In the genomic region with DNA sequence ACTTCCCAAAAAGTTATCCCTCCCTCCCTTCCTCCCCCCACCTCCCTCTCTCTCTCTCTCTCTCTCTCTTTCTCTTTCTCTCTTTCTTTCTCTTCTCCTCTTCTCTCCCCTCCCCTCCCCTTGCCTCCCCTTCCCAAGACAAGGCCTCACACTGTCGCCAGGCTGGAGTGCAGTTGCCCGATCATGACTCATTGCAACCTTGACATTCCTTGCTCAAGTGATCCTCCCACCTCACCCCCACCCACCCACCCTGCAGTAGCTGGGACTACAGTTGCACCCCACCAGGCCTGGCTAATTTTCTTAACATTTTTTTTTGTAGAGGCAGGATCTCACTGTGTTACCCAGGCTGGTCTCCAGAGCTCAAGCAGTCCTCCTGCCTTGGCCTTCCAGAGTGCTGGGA, we compare ENCODE assay signal across 1 cellular context.
TF ChIP-seq lines count a peak whose summit lies in the region.

No MANE protein-coding gene starts in this region.

TF ChIP-seq in GM23338, 12 proteins besides CTCF, POLR2A, EP300 and RAD21 (continued from another document):
- TF ChIP-seq, protein P1, sequence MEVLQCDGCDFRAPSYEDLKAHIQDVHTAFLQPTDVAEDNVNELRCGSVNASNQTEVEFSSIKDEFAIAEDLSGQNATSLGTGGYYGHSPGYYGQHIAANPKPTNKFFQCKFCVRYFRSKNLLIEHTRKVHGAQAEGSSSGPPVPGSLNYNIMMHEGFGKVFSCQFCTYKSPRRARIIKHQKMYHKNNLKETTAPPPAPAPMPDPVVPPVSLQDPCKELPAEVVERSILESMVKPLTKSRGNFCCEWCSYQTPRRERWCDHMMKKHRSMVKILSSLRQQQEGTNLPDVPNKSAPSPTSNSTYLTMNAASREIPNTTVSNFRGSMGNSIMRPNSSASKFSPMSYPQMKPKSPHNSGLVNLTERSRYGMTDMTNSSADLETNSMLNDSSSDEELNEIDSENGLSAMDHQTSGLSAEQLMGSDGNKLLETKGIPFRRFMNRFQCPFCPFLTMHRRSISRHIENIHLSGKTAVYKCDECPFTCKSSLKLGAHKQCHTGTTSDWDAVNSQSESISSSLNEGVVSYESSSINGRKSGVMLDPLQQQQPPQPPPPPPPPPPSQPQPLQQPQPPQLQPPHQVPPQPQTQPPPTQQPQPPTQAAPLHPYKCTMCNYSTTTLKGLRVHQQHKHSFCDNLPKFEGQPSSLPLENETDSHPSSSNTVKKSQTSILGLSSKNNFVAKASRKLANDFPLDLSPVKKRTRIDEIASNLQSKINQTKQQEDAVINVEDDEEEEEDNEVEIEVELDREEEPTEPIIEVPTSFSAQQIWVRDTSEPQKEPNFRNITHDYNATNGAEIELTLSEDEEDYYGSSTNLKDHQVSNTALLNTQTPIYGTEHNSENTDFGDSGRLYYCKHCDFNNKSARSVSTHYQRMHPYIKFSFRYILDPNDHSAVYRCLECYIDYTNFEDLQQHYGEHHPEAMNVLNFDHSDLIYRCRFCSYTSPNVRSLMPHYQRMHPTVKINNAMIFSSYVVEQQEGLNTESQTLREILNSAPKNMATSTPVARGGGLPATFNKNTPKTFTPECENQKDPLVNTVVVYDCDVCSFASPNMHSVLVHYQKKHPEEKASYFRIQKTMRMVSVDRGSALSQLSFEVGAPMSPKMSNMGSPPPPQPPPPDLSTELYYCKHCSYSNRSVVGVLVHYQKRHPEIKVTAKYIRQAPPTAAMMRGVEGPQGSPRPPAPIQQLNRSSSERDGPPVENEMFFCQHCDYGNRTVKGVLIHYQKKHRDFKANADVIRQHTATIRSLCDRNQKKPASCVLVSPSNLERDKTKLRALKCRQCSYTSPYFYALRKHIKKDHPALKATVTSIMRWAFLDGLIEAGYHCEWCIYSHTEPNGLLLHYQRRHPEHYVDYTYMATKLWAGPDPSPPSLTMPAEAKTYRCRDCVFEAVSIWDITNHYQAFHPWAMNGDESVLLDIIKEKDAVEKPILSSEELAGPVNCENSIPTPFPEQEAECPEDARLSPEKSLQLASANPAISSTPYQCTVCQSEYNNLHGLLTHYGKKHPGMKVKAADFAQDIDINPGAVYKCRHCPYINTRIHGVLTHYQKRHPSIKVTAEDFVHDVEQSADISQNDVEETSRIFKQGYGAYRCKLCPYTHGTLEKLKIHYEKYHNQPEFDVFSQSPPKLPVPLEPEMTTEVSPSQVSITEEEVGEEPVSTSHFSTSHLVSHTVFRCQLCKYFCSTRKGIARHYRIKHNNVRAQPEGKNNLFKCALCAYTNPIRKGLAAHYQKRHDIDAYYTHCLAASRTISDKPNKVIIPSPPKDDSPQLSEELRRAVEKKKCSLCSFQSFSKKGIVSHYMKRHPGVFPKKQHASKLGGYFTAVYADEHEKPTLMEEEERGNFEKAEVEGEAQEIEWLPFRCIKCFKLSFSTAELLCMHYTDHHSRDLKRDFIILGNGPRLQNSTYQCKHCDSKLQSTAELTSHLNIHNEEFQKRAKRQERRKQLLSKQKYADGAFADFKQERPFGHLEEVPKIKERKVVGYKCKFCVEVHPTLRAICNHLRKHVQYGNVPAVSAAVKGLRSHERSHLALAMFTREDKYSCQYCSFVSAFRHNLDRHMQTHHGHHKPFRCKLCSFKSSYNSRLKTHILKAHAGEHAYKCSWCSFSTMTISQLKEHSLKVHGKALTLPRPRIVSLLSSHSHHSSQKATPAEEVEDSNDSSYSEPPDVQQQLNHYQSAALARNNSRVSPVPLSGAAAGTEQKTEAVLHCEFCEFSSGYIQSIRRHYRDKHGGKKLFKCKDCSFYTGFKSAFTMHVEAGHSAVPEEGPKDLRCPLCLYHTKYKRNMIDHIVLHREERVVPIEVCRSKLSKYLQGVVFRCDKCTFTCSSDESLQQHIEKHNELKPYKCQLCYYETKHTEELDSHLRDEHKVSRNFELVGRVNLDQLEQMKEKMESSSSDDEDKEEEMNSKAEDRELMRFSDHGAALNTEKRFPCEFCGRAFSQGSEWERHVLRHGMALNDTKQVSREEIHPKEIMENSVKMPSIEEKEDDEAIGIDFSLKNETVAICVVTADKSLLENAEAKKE (CRISPR knock-in tag; IDR thresholded peaks at IDR 0.05): no peak
- TF ChIP-seq ZNF331 (CRISPR knock-in tag; IDR thresholded peaks at IDR 0.05; ENCODE audit: low read depth): no peak
- TF ChIP-seq EZH2phosphoT487 (IDR thresholded peaks at IDR 0.05; ENCODE audit: unreplicated experiment): no peak
- TF ChIP-seq POLR2AphosphoS5 (IDR thresholded peaks at IDR 0.05; ENCODE audit: low read depth): no peak
- no peak for TF ChIP-seq JUNB (IDR thresholded peaks at IDR 0.05; ENCODE audit: unreplicated experiment)
- TF ChIP-seq STAT1 (IDR thresholded peaks at IDR 0.05; ENCODE audit: unreplicated experiment): no peak
- no peak for TF ChIP-seq ZNF114 (CRISPR knock-in tag; IDR thresholded peaks at IDR 0.05)
- TF ChIP-seq, protein P2, sequence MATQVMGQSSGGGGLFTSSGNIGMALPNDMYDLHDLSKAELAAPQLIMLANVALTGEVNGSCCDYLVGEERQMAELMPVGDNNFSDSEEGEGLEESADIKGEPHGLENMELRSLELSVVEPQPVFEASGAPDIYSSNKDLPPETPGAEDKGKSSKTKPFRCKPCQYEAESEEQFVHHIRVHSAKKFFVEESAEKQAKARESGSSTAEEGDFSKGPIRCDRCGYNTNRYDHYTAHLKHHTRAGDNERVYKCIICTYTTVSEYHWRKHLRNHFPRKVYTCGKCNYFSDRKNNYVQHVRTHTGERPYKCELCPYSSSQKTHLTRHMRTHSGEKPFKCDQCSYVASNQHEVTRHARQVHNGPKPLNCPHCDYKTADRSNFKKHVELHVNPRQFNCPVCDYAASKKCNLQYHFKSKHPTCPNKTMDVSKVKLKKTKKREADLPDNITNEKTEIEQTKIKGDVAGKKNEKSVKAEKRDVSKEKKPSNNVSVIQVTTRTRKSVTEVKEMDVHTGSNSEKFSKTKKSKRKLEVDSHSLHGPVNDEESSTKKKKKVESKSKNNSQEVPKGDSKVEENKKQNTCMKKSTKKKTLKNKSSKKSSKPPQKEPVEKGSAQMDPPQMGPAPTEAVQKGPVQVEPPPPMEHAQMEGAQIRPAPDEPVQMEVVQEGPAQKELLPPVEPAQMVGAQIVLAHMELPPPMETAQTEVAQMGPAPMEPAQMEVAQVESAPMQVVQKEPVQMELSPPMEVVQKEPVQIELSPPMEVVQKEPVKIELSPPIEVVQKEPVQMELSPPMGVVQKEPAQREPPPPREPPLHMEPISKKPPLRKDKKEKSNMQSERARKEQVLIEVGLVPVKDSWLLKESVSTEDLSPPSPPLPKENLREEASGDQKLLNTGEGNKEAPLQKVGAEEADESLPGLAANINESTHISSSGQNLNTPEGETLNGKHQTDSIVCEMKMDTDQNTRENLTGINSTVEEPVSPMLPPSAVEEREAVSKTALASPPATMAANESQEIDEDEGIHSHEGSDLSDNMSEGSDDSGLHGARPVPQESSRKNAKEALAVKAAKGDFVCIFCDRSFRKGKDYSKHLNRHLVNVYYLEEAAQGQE (IDR thresholded peaks at IDR 0.05; ENCODE audit: unreplicated experiment): no peak
- no peak for TF ChIP-seq EZH2 (IDR thresholded peaks at IDR 0.05; ENCODE audit: low read depth, unreplicated experiment)
- no peak for TF ChIP-seq CREB1 (CRISPR knock-in tag; IDR thresholded peaks at IDR 0.05; ENCODE audit: low read depth)
- no peak for TF ChIP-seq ETS1 (IDR thresholded peaks at IDR 0.05)
